Comparison of ENCODE assay signal across 20 cellular contexts in genomic region chr3:184395320-184395660, GRCh38. TPM values are rescaled to one million over a fixed set of nuclear protein-coding genes. Genes with fewer than 3 reads are reported as not detected.
"Had no signal": no experiment of that assay in that cellular context is flagged by ENCODE, and none has a peak within 500 bp of the region (broad histone marks: within the 10 kb centered on the region; RNA-seq: fewer than 3 reads in every experiment).

No MANE protein-coding gene starts in this region.

- H3K9me3 ChIP-seq: left lung, transverse colon, uterus had no signal

- H3K27ac ChIP-seq: left lung, parathyroid adenoma, transverse colon, uterus had no signal

- H3K4me1 ChIP-seq: left lung, parathyroid adenoma, transverse colon, uterus had no signal

- ATAC-seq: activated CD8-positive, alpha-beta memory T cell treated with anti-CD3 and anti-CD28 coated beads, Interleukin-2, amount 10 ng/mL, durations not matched to agents 7 days and 5 days; left lung had no signal

- H3K9ac ChIP-seq: parathyroid adenoma had no signal

- H3K4me1 Mint-ChIP-seq: activated CD4-positive, alpha-beta memory T cell treated with anti-CD3 and anti-CD28 coated beads, Interleukin-2, amount 10 ng/mL, durations not matched to agents 7 days and 5 days; activated CD8-positive, alpha-beta memory T cell treated with anti-CD3 and anti-CD28 coated beads, Interleukin-2, amount 10 ng/mL, durations not matched to agents 7 days and 5 days; naive B cell had no signal

- H3K36me3 ChIP-seq: left lung, transverse colon, uterus had no signal

- H3K4me3 Mint-ChIP-seq: activated CD4-positive, alpha-beta memory T cell treated with anti-CD3 and anti-CD28 coated beads, Interleukin-2, amount 10 ng/mL, durations not matched to agents 7 days and 5 days; activated CD8-positive, alpha-beta memory T cell treated with anti-CD3 and anti-CD28 coated beads, Interleukin-2, amount 10 ng/mL, durations not matched to agents 7 days and 5 days; activated naive CD4-positive, alpha-beta T cell treated with anti-CD3 and anti-CD28 coated beads for 36 hours; naive B cell had no signal

- H3K27ac Mint-ChIP-seq: activated CD4-positive, alpha-beta memory T cell treated with anti-CD3 and anti-CD28 coated beads, Interleukin-2, amount 10 ng/mL, durations not matched to agents 7 days and 5 days; activated CD8-positive, alpha-beta memory T cell treated with anti-CD3 and anti-CD28 coated beads, Interleukin-2, amount 10 ng/mL, durations not matched to agents 7 days and 5 days; activated naive CD4-positive, alpha-beta T cell treated with anti-CD3 and anti-CD28 coated beads for 36 hours; naive B cell had no signal

- H3K4me3 ChIP-seq: left lung, transverse colon, uterus had no signal

- H3K36me3 Mint-ChIP-seq: activated CD8-positive, alpha-beta memory T cell treated with anti-CD3 and anti-CD28 coated beads, Interleukin-2, amount 10 ng/mL, durations not matched to agents 7 days and 5 days; naive B cell had no signal

- H3K27me3 ChIP-seq: transverse colon, uterus had no signal

- H3K9me3 Mint-ChIP-seq: activated CD4-positive, alpha-beta memory T cell treated with anti-CD3 and anti-CD28 coated beads, Interleukin-2, amount 10 ng/mL, durations not matched to agents 7 days and 5 days; activated naive CD4-positive, alpha-beta T cell treated with anti-CD3 and anti-CD28 coated beads for 36 hours; naive B cell had no signal

- H2AFZ ChIP-seq: parathyroid adenoma had no signal

- DNase-seq: activated CD4-positive, alpha-beta memory T cell treated with anti-CD3 and anti-CD28 coated beads, Interleukin-2, amount 10 ng/mL, durations not matched to agents 7 days and 5 days; activated CD4-positive, alpha-beta T cell treated with anti-CD3 and anti-CD28 coated beads for 48 hours; activated CD4-positive, CD25-positive, alpha-beta regulatory T cell; activated CD8-positive, alpha-beta memory T cell treated with anti-CD3 and anti-CD28 coated beads, Interleukin-2, amount 10 ng/mL, durations not matched to agents 7 days and 5 days; activated naive CD4-positive, alpha-beta T cell treated with anti-CD3 and anti-CD28 coated beads for 36 hours; cerebellar nuclear complex; effector CD4-positive, alpha-beta T cell; head of caudate nucleus; mammary epithelial cell; naive B cell; stimulated activated CD4-positive, alpha-beta T cell treated with anti-CD3 and anti-CD28 coated beads, Interleukin-1b, Interleukin-23, amount 100 ng/mL, for 48 hours; stimulated activated naive CD4-positive, alpha-beta T cell treated with Interleukin-2 at 50 U/mL for 16 hours; substantia nigra; T1000; transverse colon; uterus had no signal

RNA-seq across cellular contexts. Expression of gene CHRD, which starts 15.4 kb away (rescaled TPM):
- total RNA-seq: activated CD4-positive, alpha-beta memory T cell treated with anti-CD3 and anti-CD28 coated beads, Interleukin-2, amount 10 ng/mL, durations not matched to agents 7 days and 5 days; activated CD8-positive, alpha-beta memory T cell treated with anti-CD3 and anti-CD28 coated beads, Interleukin-2, amount 10 ng/mL, durations not matched to agents 7 days and 5 days; activated naive CD4-positive, alpha-beta T cell treated with anti-CD3 and anti-CD28 coated beads for 36 hours; mammary epithelial cell; T-helper 1 cell treated with Interleukin-12 subunit alpha and Interleukin-12 subunit beta and Interleukin-4 antibody, amounts not matched to agents 30 ng/mL and 1 ng/mL, for 36 hours had no signal
- polyA plus RNA-seq: mammary epithelial cell had no signal

RNA-seq across cellular contexts. Expression of gene THPO, which starts 17.3 kb away (rescaled TPM):
- total RNA-seq: activated CD4-positive, alpha-beta memory T cell treated with anti-CD3 and anti-CD28 coated beads, Interleukin-2, amount 10 ng/mL, durations not matched to agents 7 days and 5 days; activated CD8-positive, alpha-beta memory T cell treated with anti-CD3 and anti-CD28 coated beads, Interleukin-2, amount 10 ng/mL, durations not matched to agents 7 days and 5 days; activated naive CD4-positive, alpha-beta T cell treated with anti-CD3 and anti-CD28 coated beads for 36 hours; mammary epithelial cell; mononuclear cell; T-helper 1 cell treated with Interleukin-12 subunit alpha and Interleukin-12 subunit beta and Interleukin-4 antibody, amounts not matched to agents 30 ng/mL and 1 ng/mL, for 36 hours; transverse colon had no signal
- polyA plus RNA-seq: mammary epithelial cell had no signal
